ENCODE assay signal across 2 cellular contexts in the genomic region with DNA sequence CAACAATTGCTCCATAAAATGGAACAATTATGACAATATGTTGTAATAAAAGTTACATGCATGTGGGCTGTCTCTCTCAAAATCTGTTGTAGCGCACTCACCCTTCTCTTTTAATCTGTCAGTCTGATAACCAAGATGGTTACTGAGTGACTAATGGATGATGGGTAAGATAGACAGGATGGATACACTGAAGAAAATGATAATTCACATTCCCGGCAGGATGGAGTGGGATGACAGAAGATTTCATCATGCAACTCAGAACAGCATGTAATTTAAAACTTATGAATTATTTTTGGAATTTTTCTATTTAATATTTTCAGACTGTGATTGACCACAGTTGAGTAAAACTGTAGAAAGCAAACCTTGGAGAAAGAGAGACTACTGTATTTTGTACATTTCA.
A peak's percentile ranks its signal among the peaks of the same experiment; 100 is the strongest.
TF ChIP-seq lines count a peak whose summit lies in the region.

No MANE protein-coding gene starts in this region.

TF ChIP-seq in endothelial cell of umbilical vein, 7 proteins besides CTCF, POLR2A, EP300 and RAD21 (continued from another document):
- no peak for TF ChIP-seq FOS (IDR thresholded peaks at IDR 0.05; ENCODE audit: borderline replicate concordance, insufficient read depth, low read length)

TF ChIP-seq in neural cell, 6 proteins besides CTCF, POLR2A, EP300 and RAD21 (continued from another document):
- TF ChIP-seq, protein P1, sequence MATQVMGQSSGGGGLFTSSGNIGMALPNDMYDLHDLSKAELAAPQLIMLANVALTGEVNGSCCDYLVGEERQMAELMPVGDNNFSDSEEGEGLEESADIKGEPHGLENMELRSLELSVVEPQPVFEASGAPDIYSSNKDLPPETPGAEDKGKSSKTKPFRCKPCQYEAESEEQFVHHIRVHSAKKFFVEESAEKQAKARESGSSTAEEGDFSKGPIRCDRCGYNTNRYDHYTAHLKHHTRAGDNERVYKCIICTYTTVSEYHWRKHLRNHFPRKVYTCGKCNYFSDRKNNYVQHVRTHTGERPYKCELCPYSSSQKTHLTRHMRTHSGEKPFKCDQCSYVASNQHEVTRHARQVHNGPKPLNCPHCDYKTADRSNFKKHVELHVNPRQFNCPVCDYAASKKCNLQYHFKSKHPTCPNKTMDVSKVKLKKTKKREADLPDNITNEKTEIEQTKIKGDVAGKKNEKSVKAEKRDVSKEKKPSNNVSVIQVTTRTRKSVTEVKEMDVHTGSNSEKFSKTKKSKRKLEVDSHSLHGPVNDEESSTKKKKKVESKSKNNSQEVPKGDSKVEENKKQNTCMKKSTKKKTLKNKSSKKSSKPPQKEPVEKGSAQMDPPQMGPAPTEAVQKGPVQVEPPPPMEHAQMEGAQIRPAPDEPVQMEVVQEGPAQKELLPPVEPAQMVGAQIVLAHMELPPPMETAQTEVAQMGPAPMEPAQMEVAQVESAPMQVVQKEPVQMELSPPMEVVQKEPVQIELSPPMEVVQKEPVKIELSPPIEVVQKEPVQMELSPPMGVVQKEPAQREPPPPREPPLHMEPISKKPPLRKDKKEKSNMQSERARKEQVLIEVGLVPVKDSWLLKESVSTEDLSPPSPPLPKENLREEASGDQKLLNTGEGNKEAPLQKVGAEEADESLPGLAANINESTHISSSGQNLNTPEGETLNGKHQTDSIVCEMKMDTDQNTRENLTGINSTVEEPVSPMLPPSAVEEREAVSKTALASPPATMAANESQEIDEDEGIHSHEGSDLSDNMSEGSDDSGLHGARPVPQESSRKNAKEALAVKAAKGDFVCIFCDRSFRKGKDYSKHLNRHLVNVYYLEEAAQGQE (IDR thresholded peaks at IDR 0.05; ENCODE audit: borderline replicate concordance), result peak; percentile 38
- no peak for TF ChIP-seq TAF1 (IDR thresholded peaks at IDR 0.05; ENCODE audit: low read depth)
- TF ChIP-seq POLR2AphosphoS5 (IDR thresholded peaks at IDR 0.05), result peak; percentile 28
